8 cellular contexts compared by ENCODE assay signal in genomic region chr16:29975811-29976511, GRCh38. TPM values are rescaled to one million over a fixed set of nuclear protein-coding genes. Genes with fewer than 3 reads are reported as not detected.
DNase-seq lines count a peak whose midpoint lies in the region; ATAC-seq and TF ChIP-seq lines count a peak whose summit lies in the region.

No MANE protein-coding gene starts in this region.

- TF ChIP-seq CTCF in Panc1 (IDR thresholded peaks at IDR 0.05), result no peak
- no peak for TF ChIP-seq CTCF in epithelial cell of esophagus (IDR thresholded peaks at IDR 0.05; ENCODE audit: insufficient read depth, low read depth, low read length, missing control alignments)

- in situ Hi-C loops in Panc1 (cut with HindIII; ENCODE audit: low pct_unique_long_range_greater_than_20kb, low sequenced_read_pairs), result no loop called here

- ATAC-seq in Panc1 (no peak), GM19324 (IDR thresholded peaks at IDR 0.05; ENCODE audit: low FRiP score, unreplicated experiment) (no peak)

- POLR2A ChIA-PET in Panc1 (lab: Charles Lee), result interaction anchor here (1.1 kb wide), 1 partner anchor 49 kb away, joined by 3 read pairs; the partner anchor contains the start of gene KCTD13

- no CpG with 5 or more reads among the region's 6 CpGs for whole genome bisulfite sequencing in trophoblast cell (ENCODE audit: extremely low coverage, insufficient coverage, insufficient read length)

- H3K9ac ChIP-seq in trophoblast cell (ENCODE audit: low read length), result no peak overlapping the region

- no TSS peak for BruUV-seq in Panc1 (replicated peaks; lab: Mats Ljungman, UMichigan)

- H3K4me2 ChIP-seq in trophoblast cell (ENCODE audit: low read length), result peak overlapping the region; percentile 42

- H3K27me3 ChIP-seq in Panc1 (ENCODE audit: control insufficient read depth, insufficient read depth, low read length) (no peaks in the 10 kb centered on the region), trophoblast cell (ENCODE audit: insufficient read depth, low read length) (no peaks in the 10 kb centered on the region)

- no peak overlapping the region for H2BK12ac ChIP-seq in trophoblast cell (ENCODE audit: low read length)

- peaks cover 17% of the 10 kb centered on the region for H3K36me3 ChIP-seq in Panc1 (ENCODE audit: control insufficient read depth, insufficient read depth, low read length)
- peaks cover 34 to 42% of the 10 kb centered on the region in 2 experiments for H3K36me3 ChIP-seq in trophoblast cell (ENCODE audit: control insufficient read depth in 1 of 2, insufficient read depth in 2 of 2, low read length in 2 of 2)

- H3K23ac ChIP-seq in trophoblast cell (ENCODE audit: low read length), result no peak overlapping the region

- H3K79me2 ChIP-seq in trophoblast cell (ENCODE audit: control insufficient read depth, insufficient read depth, low read length, poor library complexity), result peaks cover 15% of the 10 kb centered on the region

- H3K14ac ChIP-seq in trophoblast cell (ENCODE audit: low read length), result no peak overlapping the region

- H2BK120ac ChIP-seq in trophoblast cell (ENCODE audit: insufficient read depth, low read length, poor library complexity), result no peak overlapping the region

- CTCF ChIA-PET in Panc1 (lab: Charles Lee), result interaction anchor here (0.5 to 0.6 kb wide), 3 partner anchors 43 to 275 kb away, joined by 3 to 4 read pairs (median 3); no protein-coding TSS in a partner anchor

- DNase-seq in ELF-1 (ENCODE audit: low read depth, low spot score) (peak; percentile 71), Panc1 (ENCODE audit: low read depth, low spot score) (no peak), epithelial cell of esophagus (ENCODE audit: low read depth) (no peak), trophoblast cell (peak in 1 of 2 donors; percentile 25), midbrain (lab: John Stamatoyannopoulos, UW) (no peak)
- no peak for DNase-seq in stimulated activated naive CD4-positive, alpha-beta T cell (lab: John Stamatoyannopoulos, UW)
- no peak for DNase-seq in activated CD8-positive, alpha-beta memory T cell treated with anti-CD3 and anti-CD28 coated beads, Interleukin-2, amount 50 U/mL, for 48 hours

- H2AK5ac ChIP-seq in trophoblast cell (ENCODE audit: low read length), result no peak overlapping the region

- no peak overlapping the region for H3K4ac ChIP-seq in trophoblast cell (ENCODE audit: low read depth, low read length)

- no peak overlapping the region for H2BK5ac ChIP-seq in trophoblast cell (ENCODE audit: low read depth, low read length, poor library complexity)

- H3K4me1 ChIP-seq in Panc1 (ENCODE audit: control insufficient read depth, insufficient read depth, low read length), result peaks cover 19% of the 10 kb centered on the region
- peaks cover 9 to 22% of the 10 kb centered on the region in 2 experiments for H3K4me1 ChIP-seq in trophoblast cell (ENCODE audit: control insufficient read depth in 1 of 2, insufficient read depth in 2 of 2, low read length in 2 of 2)

- H3K4me3 ChIP-seq in Panc1 (ENCODE audit: low read depth in 2 of 2, low read length in 2 of 2) (peak overlapping the region; percentile 71 to 96), epithelial cell of esophagus (ENCODE audit: low read length) (peak overlapping the region; percentile 94), trophoblast cell (ENCODE audit: low read depth, low read length) (no peak overlapping the region)

- H2AFZ ChIP-seq in trophoblast cell (ENCODE audit: insufficient read depth, low read length, poor library complexity), result no peak overlapping the region

- intact Hi-C loops in Panc1 (cut with micrococcal nuclease; ENCODE audit: unreplicated experiment), result no loop called here

- no peak overlapping the region for H4K12ac ChIP-seq in trophoblast cell (ENCODE audit: low read depth, low read length)

- no peak overlapping the region for H4K8ac ChIP-seq in trophoblast cell (ENCODE audit: low read depth, low read length)

- no peak overlapping the region for H4K91ac ChIP-seq in trophoblast cell (ENCODE audit: low read depth, low read length)

- no peak overlapping the region for H3K18ac ChIP-seq in trophoblast cell (ENCODE audit: low read length)

- H3K27ac ChIP-seq in Panc1 (ENCODE audit: low read length), result peak overlapping the region; percentile 88
- no peak overlapping the region for H3K27ac ChIP-seq in trophoblast cell (ENCODE audit: low read depth, low read length)

- H3K79me1 ChIP-seq in trophoblast cell (ENCODE audit: low read length), result peaks cover 10% of the 10 kb centered on the region

- H3K9me3 ChIP-seq in Panc1 (ENCODE audit: control insufficient read depth, insufficient read depth, low read depth, low read length) (no peaks in the 10 kb centered on the region), trophoblast cell (ENCODE audit: insufficient read depth, low read depth, low read length) (no peaks in the 10 kb centered on the region)

RNA-seq across cellular contexts. Expression of gene TAOK2, which starts 2.3 kb away (rescaled TPM):
- 99.4 TPM for total RNA-seq in Panc1 (2021; ENCODE audit: unreplicated experiment)
- polyA plus RNA-seq in Panc1 (2012; ENCODE audit: insufficient read length), result 71.7 TPM
- 29.9 and 31.4 TPM in 2 replicates for polyA plus RNA-seq in trophoblast cell (2013)

RNA-seq across cellular contexts. Expression of gene TMEM219, which starts 14.1 kb away (rescaled TPM):
- total RNA-seq in Panc1 (2021; ENCODE audit: unreplicated experiment), result 161 TPM
- 219 TPM for polyA plus RNA-seq in Panc1 (2012; ENCODE audit: insufficient read length)
- polyA plus RNA-seq in trophoblast cell (2013), result 69.5 and 73.2 TPM in 2 replicates

RNA-seq across cellular contexts. Expression of gene HIRIP3, which starts 19.5 kb away (rescaled TPM):
- 25.3 TPM for total RNA-seq in Panc1 (2021; ENCODE audit: unreplicated experiment)
- polyA plus RNA-seq in Panc1 (2012; ENCODE audit: insufficient read length), result 22.6 TPM
- 8.1 and 9.7 TPM in 2 replicates for polyA plus RNA-seq in trophoblast cell (2013)

RNA-seq across cellular contexts. Expression of gene INO80E, which starts 20.1 kb away (rescaled TPM):
- total RNA-seq in Panc1 (2021; ENCODE audit: unreplicated experiment), result 104 TPM
- 198 TPM for polyA plus RNA-seq in Panc1 (2012; ENCODE audit: insufficient read length)
- polyA plus RNA-seq in trophoblast cell (2013), result 47.0 and 48.1 TPM in 2 replicates

RNA-seq across cellular contexts. Expression of gene DOC2A, which starts 34.9 kb away (rescaled TPM):
- total RNA-seq in Panc1 (2021; ENCODE audit: unreplicated experiment), result 3.2 TPM
- 8.3 TPM for polyA plus RNA-seq in Panc1 (2012; ENCODE audit: insufficient read length)
- polyA plus RNA-seq in trophoblast cell (2013), result 0.57 and 0.79 TPM in 2 replicates
